ENCODE assay signal across 9 cellular contexts in genomic region chr3:128846501-128846900, GRCh38. TPM values are rescaled to one million over a fixed set of nuclear protein-coding genes. Genes with fewer than 3 reads are reported as not detected.
DNase-seq lines count a peak whose midpoint lies in the region; ATAC-seq and TF ChIP-seq lines count a peak whose summit lies in the region.
"Had no signal": no experiment of that assay in that cellular context is flagged by ENCODE, and none has a peak within 500 bp of the region (broad histone marks: within the 10 kb centered on the region; RNA-seq: fewer than 3 reads in every experiment).

No MANE protein-coding gene starts in this region.

- H3K4me1 ChIP-seq in stomach smooth muscle (ENCODE audit: control insufficient read depth, insufficient read depth, low read length) (peaks cover 13% of the 10 kb centered on the region), PC-9 (replicated peaks; ENCODE audit: insufficient read depth) (no peaks in the 10 kb centered on the region)

- H3K27ac ChIP-seq in stomach smooth muscle (ENCODE audit: low read length) (peak overlapping the region; percentile 66), PC-9 (no peak overlapping the region)

- H3K9me3 ChIP-seq in stomach smooth muscle (ENCODE audit: control insufficient read depth in 2 of 2, low read length in 2 of 2) (no peaks in the 10 kb centered on the region), PC-9 (ENCODE audit: insufficient read depth, low read depth) (no peaks in the 10 kb centered on the region)

- peaks cover 11% of the 10 kb centered on the region for H3K4me1 Mint-ChIP-seq in T-helper 1 cell treated with Interleukin-12 subunit alpha and Interleukin-12 subunit beta and Interleukin-4 antibody, amounts not matched to agents 30 μg/mL and 1 μg/mL, for 36 hours (ENCODE audit: low read depth)
- H3K4me1 Mint-ChIP-seq in activated CD4-positive, alpha-beta T cell treated with anti-CD3 and anti-CD28 coated beads, Interleukin-2, amount 10 ng/mL, durations not matched to agents 7 days and 5 days: peaks cover 22% of the 10 kb centered on the region
- H3K4me1 Mint-ChIP-seq in immature natural killer cell (peaks cover 12 to 14% of the 10 kb centered on the region in 2 donors), osteocyte (ENCODE audit: unreplicated experiment) (peaks cover 22% of the 10 kb centered on the region)

- H3K4me3 Mint-ChIP-seq in T-helper 1 cell treated with Interleukin-12 subunit alpha and Interleukin-12 subunit beta and Interleukin-4 antibody, amounts not matched to agents 30 μg/mL and 1 μg/mL, for 36 hours: peak overlapping the region; percentile 74
- H3K4me3 Mint-ChIP-seq in activated CD4-positive, alpha-beta T cell treated with anti-CD3 and anti-CD28 coated beads, Interleukin-2, amount 10 ng/mL, durations not matched to agents 7 days and 5 days: peak overlapping the region; percentile 61
- H3K4me3 Mint-ChIP-seq in immature natural killer cell (peak overlapping the region; percentile 78 to 92 (median 79)), osteocyte (ENCODE audit: unreplicated experiment) (no peak overlapping the region)

- no peaks in the 10 kb centered on the region for H3K36me3 Mint-ChIP-seq in T-helper 1 cell treated with Interleukin-12 subunit alpha and Interleukin-12 subunit beta and Interleukin-4 antibody, amounts not matched to agents 30 μg/mL and 1 μg/mL, for 36 hours (ENCODE audit: low read depth)
- H3K36me3 Mint-ChIP-seq in activated CD4-positive, alpha-beta T cell treated with anti-CD3 and anti-CD28 coated beads, Interleukin-2, amount 10 ng/mL, durations not matched to agents 7 days and 5 days (ENCODE audit: low read depth): no peaks in the 10 kb centered on the region
- H3K36me3 Mint-ChIP-seq in immature natural killer cell (no peaks in the 10 kb centered on the region), osteocyte (ENCODE audit: unreplicated experiment) (no peaks in the 10 kb centered on the region)

- H3K27ac Mint-ChIP-seq in T-helper 1 cell treated with Interleukin-12 subunit alpha and Interleukin-12 subunit beta and Interleukin-4 antibody, amounts not matched to agents 30 μg/mL and 1 μg/mL, for 36 hours: peak overlapping the region; percentile 62
- H3K27ac Mint-ChIP-seq in activated CD4-positive, alpha-beta T cell treated with anti-CD3 and anti-CD28 coated beads, Interleukin-2, amount 10 ng/mL, durations not matched to agents 7 days and 5 days: peak overlapping the region; percentile 87
- H3K27ac Mint-ChIP-seq in immature natural killer cell (peak overlapping the region in 5 of 6 donors; percentile 37 to 89 (median 54)), osteocyte (ENCODE audit: unreplicated experiment) (no peak overlapping the region)

- no peaks in the 10 kb centered on the region for H4K20me1 ChIP-seq in PC-9 (ENCODE audit: insufficient read depth)

- no TSS peak for BruUV-seq in PC-9 (replicated peaks; lab: Mats Ljungman, UMichigan)

- no peak for ATAC-seq in GM19395 (IDR thresholded peaks at IDR 0.05; ENCODE audit: unreplicated experiment)

- TF ChIP-seq CTCF in PC-9 (conservative IDR thresholded peaks at IDR 0.05) (no peak), osteocyte (IDR thresholded peaks at IDR 0.05) (no peak)

- POLR2A ChIA-PET in activated CD4-positive, alpha-beta T cell treated with anti-CD3 and anti-CD28 coated beads, Interleukin-2, amount 10 ng/mL, durations not matched to agents 7 days and 5 days (lab: Charles Lee): no interaction called here
- POLR2A ChIA-PET in PC-9 (lab: Charles Lee; ENCODE audit: unreplicated experiment): no interaction called here

- H3K9me3 Mint-ChIP-seq in T-helper 1 cell treated with Interleukin-12 subunit alpha and Interleukin-12 subunit beta and Interleukin-4 antibody, amounts not matched to agents 30 μg/mL and 1 μg/mL, for 36 hours: no peaks in the 10 kb centered on the region
- H3K9me3 Mint-ChIP-seq in activated CD4-positive, alpha-beta T cell treated with anti-CD3 and anti-CD28 coated beads, Interleukin-2, amount 10 ng/mL, durations not matched to agents 7 days and 5 days: no peaks in the 10 kb centered on the region
- H3K9me3 Mint-ChIP-seq in immature natural killer cell (peaks cover 0 to 2% (median 0%) of the 10 kb centered on the region in 6 donors), osteocyte (ENCODE audit: unreplicated experiment) (no peaks in the 10 kb centered on the region)

- no peaks in the 10 kb centered on the region for H3K36me3 ChIP-seq in stomach smooth muscle (ENCODE audit: control insufficient read depth in 2 of 2, insufficient read depth in 2 of 2, low read length in 2 of 2)
- H3K36me3 ChIP-seq in PC-9 (ENCODE audit: low read depth): no peaks in the 10 kb centered on the region

- no peaks in the 10 kb centered on the region for H3K9me2 ChIP-seq in PC-9 (ENCODE audit: insufficient read depth)

- no peaks in the 10 kb centered on the region for H3F3A ChIP-seq in PC-9 (ENCODE audit: insufficient read depth, low read depth)

- no peak overlapping the region for H3K9ac ChIP-seq in stomach smooth muscle (ENCODE audit: low read length in 2 of 2)

- CTCF ChIA-PET in activated CD4-positive, alpha-beta T cell treated with anti-CD3 and anti-CD28 coated beads, Interleukin-2, amount 10 ng/mL, durations not matched to agents 7 days and 5 days (lab: Charles Lee): interaction anchor here (0.6 to 4.4 kb wide), 10 partner anchors 9 to 319 kb away, joined by 3 to 23 read pairs (median 4); partner anchors contain the start of gene ACAD9
- CTCF ChIA-PET in PC-9 (lab: Charles Lee): interaction anchor here (0.6 to 0.8 kb wide), 2 partner anchors 229 to 243 kb away, joined by 10 to 17 read pairs; no protein-coding TSS in a partner anchor

- H2AFZ ChIP-seq in PC-9: no peak overlapping the region

- DNase-seq in T-helper 1 cell (no peak), immature natural killer cell (no peak), PC-9 (no peak), osteocyte (ENCODE audit: extremely low spot score, unreplicated experiment) (no peak)
- no peak for DNase-seq in activated CD4-positive, alpha-beta T cell treated with anti-CD3 and anti-CD28 coated beads, Interleukin-2, amount 10 ng/mL, durations not matched to agents 7 days and 5 days
- DNase-seq: NCI-H446 treated with DMSO at 0.1 percent for 48 hours had no signal

- peaks cover 2% of the 10 kb centered on the region for H3K27me3 Mint-ChIP-seq in T-helper 1 cell treated with Interleukin-12 subunit alpha and Interleukin-12 subunit beta and Interleukin-4 antibody, amounts not matched to agents 30 μg/mL and 1 μg/mL, for 36 hours (ENCODE audit: low read depth)
- H3K27me3 Mint-ChIP-seq in activated CD4-positive, alpha-beta T cell treated with anti-CD3 and anti-CD28 coated beads, Interleukin-2, amount 10 ng/mL, durations not matched to agents 7 days and 5 days: no peaks in the 10 kb centered on the region
- peaks cover 0 to 5% (median 2%) of the 10 kb centered on the region in 3 donors for H3K27me3 Mint-ChIP-seq in immature natural killer cell (ENCODE audit: low read depth in 3 of 3)
- no peaks in the 10 kb centered on the region for H3K27me3 Mint-ChIP-seq in osteocyte (ENCODE audit: unreplicated experiment)

- no peak overlapping the region for H3K4me2 ChIP-seq in PC-9

- H3K79me2 ChIP-seq in PC-9 (ENCODE audit: low read depth): no peaks in the 10 kb centered on the region

- intact Hi-C loops in PC-9 (cut with micrococcal nuclease; ENCODE audit: unreplicated experiment): no loop called here

- H3K4me3 ChIP-seq in stomach smooth muscle (ENCODE audit: low read length in 2 of 2): no peak overlapping the region
- no peak overlapping the region for H3K4me3 ChIP-seq in PC-9

- H3K27me3 ChIP-seq in stomach smooth muscle (ENCODE audit: control insufficient read depth in 1 of 2, insufficient read depth in 2 of 2, low read length in 2 of 2): no peaks in the 10 kb centered on the region
- H3K27me3 ChIP-seq in PC-9 (ENCODE audit: insufficient read depth, low read depth): no peaks in the 10 kb centered on the region

RNA-seq across cellular contexts. Expression of gene ACAD9, which starts 32.9 kb away (rescaled TPM):
- 10 to 100 TPM; 74.7 to 77.4 TPM for total RNA-seq in activated CD4-positive, alpha-beta T cell treated with anti-CD3 and anti-CD28 coated beads, Interleukin-2, amount 10 ng/mL, durations not matched to agents 7 days and 5 days
- 10 to 100 TPM; 11.8 to 18.9 (median 16.4) TPM for polyA plus RNA-seq in immature natural killer cell
- total RNA-seq in PC-9 (2021) (76.5 and 81.4 TPM in 2 replicates), osteocyte (45.4 and 50.8 TPM in 2 replicates)
